ENCODE assay signal across 7 cellular contexts in genomic region chr5:150410524-150411244, GRCh38. TPM values are rescaled to one million over a fixed set of nuclear protein-coding genes. Genes with fewer than 3 reads are reported as not detected.
DNase-seq lines count a peak whose midpoint lies in the region; ATAC-seq, FAIRE-seq and TF ChIP-seq lines count a peak whose summit lies in the region.

No MANE protein-coding gene starts in this region.

- H3K27ac Mint-ChIP-seq in T-cell, result peak overlapping the region; percentile 99 to 100

- H3K36me3 Mint-ChIP-seq in T-cell, result peaks cover 17% of the 10 kb centered on the region

- DNase-seq in NCI-H1092 treated with DMSO at 0.1 percent for 48 hours (lab: John Stamatoyannopoulos, UW) (peak; percentile 12), T-cell (peak in 32 of 34 experiments; percentile 28 to 68 (median 51)), bronchial epithelial cell (ENCODE audit: low read depth) (peak; percentile 77), iris pigment epithelial cell (ENCODE audit: low read depth) (peak; percentile 71)
- peak; percentile 57 for DNase-seq in stimulated activated CD4-positive, alpha-beta T cell treated with anti-CD3 and anti-CD28 coated beads, Interleukin-15, amount 100 ng/mL, for 24 hours

- H3K27me3 Mint-ChIP-seq in T-cell, result no peaks in the 10 kb centered on the region

- H3K4me3 Mint-ChIP-seq in T-cell, result peak overlapping the region; percentile 88 to 97 (median 96)

- CTCF ChIA-PET in T-cell (lab: Charles Lee), result interaction anchor here (0.6 to 2.0 kb wide), 16 partner anchors 11 to 368 kb away, joined by 3 to 18 read pairs (median 4); no protein-coding TSS in a partner anchor

- peak overlapping the region; percentile 97 for H3K4me3 ChIP-seq in GM12875 (ENCODE audit: low read depth, low read length)
- H3K4me3 ChIP-seq in bronchial epithelial cell (ENCODE audit: low read depth, low read length), result no peak overlapping the region

- peak in 3 of 4 experiments; percentile 19 to 21 (median 20) for ATAC-seq in T-cell (replicated peaks in 1 of 4)
- no peak for ATAC-seq in GM21786 (IDR thresholded peaks at IDR 0.05; ENCODE audit: unreplicated experiment)

- no peaks in the 10 kb centered on the region for H3K36me3 ChIP-seq in bronchial epithelial cell (ENCODE audit: control insufficient read depth, insufficient read depth, low read length)

- POLR2A ChIA-PET in T-cell (lab: Charles Lee), result interaction anchor here (0.6 to 1.8 kb wide), 21 partner anchors 9 to 1375 kb away, joined by 3 to 9 read pairs (median 4); partner anchors contain the start of genes GM2A (in 1 of the 2), PCYOX1L (in 1 of the 2), RPS14 (in 1 of the 2) and TCOF1 (in 1 of the 2)

- TF ChIP-seq CTCF in GM12875 (IDR thresholded peaks at IDR 0.05; ENCODE audit: borderline replicate concordance, insufficient read depth, low read depth, low read length) (no peak), bronchial epithelial cell (IDR thresholded peaks at IDR 0.05; ENCODE audit: insufficient read depth, low read length, severe bottlenecking) (no peak)

- no peaks in the 10 kb centered on the region for H3K27me3 ChIP-seq in bronchial epithelial cell (ENCODE audit: control insufficient read depth, insufficient read depth, low read length)

- H3K9me3 Mint-ChIP-seq in T-cell, result no peaks in the 10 kb centered on the region

- no peak for FAIRE-seq in bronchial epithelial cell (lab: Jason Lieb, UNC)

- H3K4me1 Mint-ChIP-seq in T-cell, result peaks cover 43 to 63% (median 54%) of the 10 kb centered on the region in 3 donors

RNA-seq across cellular contexts. Expression of gene CD74, which starts 2.0 kb away (rescaled TPM):
- total RNA-seq in T-cell (100 to 1,000 TPM; 201 to 512 (median 406) TPM), bronchial epithelial cell (1.1 and 3.8 TPM in 2 replicates)

RNA-seq across cellular contexts. Expression of gene RPS14, which starts 38.9 kb away (rescaled TPM):
- total RNA-seq in T-cell (1,000 to 10,000 TPM; 4,124 to 5,450 (median 5,009) TPM), bronchial epithelial cell (5,672 and 8,789 TPM in 2 replicates)

RNA-seq across cellular contexts. Expression of gene TCOF1, which starts 53.2 kb away (rescaled TPM):
- total RNA-seq in T-cell (10 to 100 TPM; 50.4 to 67.8 (median 58.4) TPM), bronchial epithelial cell (8.4 and 9.0 TPM in 2 replicates)

Comparison
In these comparisons a context has a peak if more than half of its experiments do, and no peak if none do; other contexts are left out.
1. DNase-seq: peak in every context shown above with its lines; median percentile 77 in bronchial epithelial cell; 71 in iris pigment epithelial cell; 57 in stimulated activated CD4-positive, alpha-beta T cell treated with anti-CD3 and anti-CD28 coated beads, Interleukin-15, amount 100 ng/mL, for 24 hours; 51 in T-cell; 12 in NCI-H1092 treated with DMSO at 0.1 percent for 48 hours.
2. RNA of gene CD74, which starts 2.0 kb away (total RNA-seq): 201 to 512 TPM in T-cell; 1.1 to 3.8 TPM in bronchial epithelial cell; every median in the first group is over 10 times any median in the second.